ENCODE assay signal across 11 cellular contexts in the genomic region with DNA sequence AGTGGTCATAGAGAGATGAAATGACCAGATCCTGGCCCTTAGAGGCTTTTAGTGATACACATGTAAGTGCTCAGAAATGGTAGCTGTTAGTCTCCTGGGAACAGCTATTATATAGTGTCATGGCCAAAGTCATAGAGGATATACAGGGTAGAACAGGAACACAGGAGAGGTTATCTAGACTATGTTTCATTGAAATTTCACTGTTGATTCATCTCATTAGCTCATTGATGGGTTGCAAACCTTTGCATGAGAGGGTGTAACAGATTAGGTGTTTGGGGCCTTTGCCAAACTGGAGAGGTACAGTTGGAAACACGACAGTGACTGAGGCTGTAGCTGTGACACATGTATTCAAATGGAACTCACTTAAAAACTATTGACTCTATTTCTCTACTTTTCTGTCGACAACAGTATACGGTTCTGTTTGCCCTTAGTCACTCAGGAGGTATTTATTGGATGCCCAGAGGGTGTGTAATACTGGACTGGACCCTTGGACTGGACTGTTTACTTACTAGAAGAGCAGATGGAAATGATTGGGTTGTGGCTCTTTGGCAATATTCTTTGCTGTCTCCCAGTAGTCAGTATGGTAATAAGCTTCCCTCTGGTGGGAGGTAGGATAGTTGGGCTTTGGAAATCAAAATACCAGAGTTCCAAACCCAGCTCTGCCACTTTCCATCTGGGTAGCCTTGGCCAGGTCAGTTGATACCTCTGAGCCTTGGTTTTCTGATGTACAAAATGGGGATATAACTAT. TPM values are rescaled to one million over a fixed set of nuclear protein-coding genes. Genes with fewer than 3 reads are reported as not detected.
DNase-seq lines count a peak whose midpoint lies in the region; TF ChIP-seq lines count a peak whose summit lies in the region.
"Had no signal": no experiment of that assay in that cellular context is flagged by ENCODE, and none has a peak within 500 bp of the region (broad histone marks: within the 10 kb centered on the region; RNA-seq: fewer than 3 reads in every experiment).

No MANE protein-coding gene starts in this region.

- H3K56ac ChIP-seq in H9 (ENCODE audit: insufficient read length, low read depth, low read length), result no peak overlapping the region

- H3K4ac ChIP-seq in H9 (ENCODE audit: low read depth, low read length), result no peak overlapping the region

- H3K79me2 ChIP-seq in H9 (ENCODE audit: insufficient read depth, low read length), result peaks cover 12% of the 10 kb centered on the region; the same call in 1 of the 2 replicates

- H3K36me3 ChIP-seq in skeletal muscle satellite cell (ENCODE audit: insufficient read depth, low read length) (no peaks in the 10 kb centered on the region), WERI-Rb-1 (no peaks in the 10 kb centered on the region)

- no peaks in the 10 kb centered on the region for H4K20me1 ChIP-seq in H9 (ENCODE audit: control insufficient read depth, insufficient read depth, insufficient read length)

- no peak overlapping the region for H2AFZ ChIP-seq in H9 (ENCODE audit: low read length)

- H2BK12ac ChIP-seq in H9 (ENCODE audit: insufficient read length, low read depth, low read length), result no peak overlapping the region

- H3K4me3 ChIP-seq in fibroblast of mammary gland (ENCODE audit: control insufficient read depth, low read depth, low read length) (no peak overlapping the region), skeletal muscle satellite cell (ENCODE audit: low read length) (peak overlapping the region; percentile 19), WERI-Rb-1 (ENCODE audit: low read depth, low read length) (no peak overlapping the region)

- peaks cover 13 to 21% of the 10 kb centered on the region in 2 experiments for H3K4me1 Mint-ChIP-seq in H9

- peaks cover 4 to 16% (median 4%) of the 10 kb centered on the region in 3 experiments; a peak in 5 of 7 replicates for H3K36me3 Mint-ChIP-seq in H9 (ENCODE audit: insufficient read depth in 1 of 3, low read depth in 3 of 3)

- no peak overlapping the region for H4K8ac ChIP-seq in H9 (replicated peaks; ENCODE audit: insufficient read length, low read depth, low read length)

- no peak overlapping the region for H2AK5ac ChIP-seq in H9 (ENCODE audit: insufficient read length, low read length)

- H2BK20ac ChIP-seq in H9 (ENCODE audit: low read depth, low read length, poor library complexity, severe bottlenecking), result no peak overlapping the region

- H3K23ac ChIP-seq in H9 (ENCODE audit: insufficient read length, low read depth, low read length), result no peak overlapping the region

- peak; percentile 42 for TF ChIP-seq CTCF in fibroblast of mammary gland (conservative IDR thresholded peaks at IDR 0.05; ENCODE audit: control insufficient read depth, insufficient read depth, low read depth, low read length)
- TF ChIP-seq CTCF in H9 (conservative IDR thresholded peaks at IDR 0.05), result no peak
- no peak for TF ChIP-seq CTCF in WERI-Rb-1 (IDR thresholded peaks at IDR 0.05; ENCODE audit: low read depth, low read length)

- no peak overlapping the region for H2BK5ac ChIP-seq in H9 (ENCODE audit: insufficient read length, low read length)

- no peak overlapping the region for H4K5ac ChIP-seq in H9 (ENCODE audit: insufficient read length, low read depth, low read length)

- H3K27me3 ChIP-seq in skeletal muscle satellite cell (ENCODE audit: control insufficient read depth, insufficient read depth, low read length) (no peaks in the 10 kb centered on the region), H9 (ENCODE audit: insufficient read depth, low read length) (peaks cover 2% of the 10 kb centered on the region; the same call in 1 of the 2 replicates), WERI-Rb-1 (ENCODE audit: insufficient read depth, low read depth, severe bottlenecking) (no peaks in the 10 kb centered on the region)

- no peak overlapping the region for H3K9ac ChIP-seq in skeletal muscle satellite cell (ENCODE audit: low read depth, low read length)
- H3K9ac ChIP-seq in H9 (ENCODE audit: extremely low read depth, insufficient read length, low read length), result no peak overlapping the region

- H3K9me3 ChIP-seq in skeletal muscle satellite cell (replicated peaks; ENCODE audit: low read length) (no peaks in the 10 kb centered on the region), H9 (ENCODE audit: control insufficient read depth, low read depth, low read length) (no peaks in the 10 kb centered on the region), WERI-Rb-1 (ENCODE audit: severe bottlenecking) (no peaks in the 10 kb centered on the region)

- no peak overlapping the region for H3K18ac ChIP-seq in H9 (ENCODE audit: insufficient read length, low read depth, low read length)

- no peak overlapping the region for H3K27ac ChIP-seq in H9 (ENCODE audit: insufficient read length, low read depth, low read length)
- H3K27ac ChIP-seq in WERI-Rb-1, result no peak overlapping the region

- H3K4me2 ChIP-seq in skeletal muscle satellite cell (ENCODE audit: low read length), result peak overlapping the region; percentile 68
- H3K4me2 ChIP-seq in H9 (ENCODE audit: insufficient read depth, insufficient read length, low read length), result no peak overlapping the region

- H3K27me3 Mint-ChIP-seq in H9 (ENCODE audit: low read depth), result no peaks in the 10 kb centered on the region
- H3K27me3 Mint-ChIP-seq: activated naive CD8-positive, alpha-beta T cell treated with anti-CD3 and anti-CD28 coated beads for 36 hours; stimulated activated memory B cell treated with anti-CD40 and anti-IgM and Interleukin-4, amounts not matched to agents 10 μg/mL and 1 μg/mL and 100 μg/mL, for 72 hours had no signal

- H3K9me3 Mint-ChIP-seq in H9, result no peaks in the 10 kb centered on the region
- H3K9me3 Mint-ChIP-seq: activated naive CD8-positive, alpha-beta T cell treated with anti-CD3 and anti-CD28 coated beads for 36 hours; stimulated activated memory B cell treated with anti-CD40 and anti-IgM and Interleukin-4, amounts not matched to agents 10 μg/mL and 1 μg/mL and 100 μg/mL, for 72 hours had no signal

- WGBS in H9 (ENCODE audit: extremely low coverage, insufficient read length, low lambda C conversion rate), result no CpG with 5 or more reads among the region's 3 CpGs

- H3K79me1 ChIP-seq in H9 (ENCODE audit: insufficient read depth, low read depth, low read length, poor library complexity, severe bottlenecking), result peaks cover 7% of the 10 kb centered on the region

- H3K4me3 Mint-ChIP-seq in H9, result no peak overlapping the region
- H3K4me3 Mint-ChIP-seq: activated naive CD8-positive, alpha-beta T cell treated with anti-CD3 and anti-CD28 coated beads for 36 hours; stimulated activated memory B cell treated with anti-CD40 and anti-IgM and Interleukin-4, amounts not matched to agents 10 μg/mL and 1 μg/mL and 100 μg/mL, for 72 hours had no signal

- no peak overlapping the region for H3K14ac ChIP-seq in H9 (ENCODE audit: insufficient read depth, low read length)

- H4K91ac ChIP-seq in H9 (ENCODE audit: insufficient read length, low read depth, low read length), result no peak overlapping the region

- no peak overlapping the region for H2BK15ac ChIP-seq in H9 (ENCODE audit: low read depth, low read length)

- no peak overlapping the region for H3T11ph ChIP-seq in H9 (ENCODE audit: low read length)

- H3K4me1 ChIP-seq in skeletal muscle satellite cell (ENCODE audit: control insufficient read depth, insufficient read depth, low read length) (peaks cover 35% of the 10 kb centered on the region), H9 (ENCODE audit: insufficient read depth, low read length) (peaks cover 7% of the 10 kb centered on the region; the same call in 1 of the 2 replicates)

- DNase-seq in DMS53 (lab: John Stamatoyannopoulos, UW) (peak; percentile 31), DMS53 treated with DMSO at 0.1 percent for 48 hours (lab: John Stamatoyannopoulos, UW; ENCODE audit: unreplicated experiment) (no peak), RKO (ENCODE audit: low spot score) (peak; percentile 29), fibroblast of mammary gland (ENCODE audit: low read depth) (peak; percentile 96), NCI-H510A (lab: John Stamatoyannopoulos, UW) (no peak), H9 (no peak), WERI-Rb-1 (no peak)
- DNase-seq: activated naive CD8-positive, alpha-beta T cell treated with anti-CD3 and anti-CD28 coated beads for 36 hours; NCI-H1417 had no signal

- no peak overlapping the region for H2BK120ac ChIP-seq in H9 (ENCODE audit: low read depth, low read length, poor library complexity, severe bottlenecking)

- H3K23me2 ChIP-seq in H9 (ENCODE audit: insufficient read length, low read depth, low read length, poor library complexity, severe bottlenecking), result no peaks in the 10 kb centered on the region

- H3K27ac Mint-ChIP-seq in H9, result peak overlapping the region in 1 of 3 experiments; percentile 32; a peak in 3 of 7 replicates
- H3K27ac Mint-ChIP-seq: activated naive CD8-positive, alpha-beta T cell treated with anti-CD3 and anti-CD28 coated beads for 36 hours; stimulated activated memory B cell treated with anti-CD40 and anti-IgM and Interleukin-4, amounts not matched to agents 10 μg/mL and 1 μg/mL and 100 μg/mL, for 72 hours had no signal

RNA-seq across cellular contexts. Expression of gene ARHGAP35, which starts 29.8 kb away (rescaled TPM):
- 25.8 and 30.2 TPM in 2 replicates for total RNA-seq in skeletal muscle satellite cell (2012; rRNA removed)
- 49.0 and 49.8 TPM in 2 replicates for total RNA-seq in H9 (2021)

RNA-seq across cellular contexts. Expression of gene AP2S1, which starts 40.0 kb away (rescaled TPM):
- 150 and 160 TPM in 2 replicates for total RNA-seq in skeletal muscle satellite cell (2012; rRNA removed)
- total RNA-seq in H9 (2021), result 193 and 200 TPM in 2 replicates

Comparison
In these comparisons a context has a peak if more than half of its experiments do, and no peak if none do; other contexts are left out.
1. DNase-seq: peak in DMS53 (single experiment), RKO (single experiment) and fibroblast of mammary gland (single experiment); none in DMS53 treated with DMSO at 0.1 percent for 48 hours (single experiment), NCI-H510A (single experiment), H9 (single experiment) and WERI-Rb-1 (single experiment).